ENCODE assay signal across 17 cellular contexts in genomic region chr11:38330578-38330977, GRCh38.
DNase-seq lines count a peak whose midpoint lies in the region; ATAC-seq and TF ChIP-seq lines count a peak whose summit lies in the region.
"Had no signal": no experiment of that assay in that cellular context is flagged by ENCODE, and none has a peak within 500 bp of the region (broad histone marks: within the 10 kb centered on the region; RNA-seq: fewer than 3 reads in every experiment).

No MANE protein-coding gene starts in this region.

- no peak overlapping the region for H3K27ac ChIP-seq in GM23338 (ENCODE audit: low read depth)
- H3K27ac ChIP-seq in smooth muscle cell (ENCODE audit: low read depth): no peak overlapping the region
- H3K27ac ChIP-seq: BLaER1 had no signal

- H3K4me2 ChIP-seq in GM23338 (no peak overlapping the region), smooth muscle cell (no peak overlapping the region)
- H3K4me2 ChIP-seq: BLaER1 had no signal

- H3K79me2 ChIP-seq in GM23338 (replicated peaks; ENCODE audit: insufficient read depth) (no peaks in the 10 kb centered on the region), smooth muscle cell (ENCODE audit: low read depth) (no peaks in the 10 kb centered on the region)

- 71% methylated on average over 3 of the region's 3 CpGs for whole genome bisulfite sequencing in smooth muscle cell (ENCODE audit: low lambda C conversion rate)

- H4K20me1 ChIP-seq in GM23338 (replicated peaks; ENCODE audit: insufficient read depth): no peaks in the 10 kb centered on the region
- no peaks in the 10 kb centered on the region for H4K20me1 ChIP-seq in smooth muscle cell (ENCODE audit: low read depth)
- H4K20me1 ChIP-seq: BLaER1 had no signal

- no peak for ATAC-seq in GM23338
- ATAC-seq: HepG2 had no signal

- H3K4me3 ChIP-seq in GM23338 (no peak overlapping the region), choroid plexus epithelial cell (ENCODE audit: low read depth, low read length) (no peak overlapping the region), smooth muscle cell (no peak overlapping the region)
- H3K4me3 ChIP-seq: BLaER1 had no signal

- no peaks in the 10 kb centered on the region for H3K27me3 Mint-ChIP-seq in GM23338 (ENCODE audit: insufficient read depth, low read depth, poor library complexity)
- H3K27me3 Mint-ChIP-seq: CD4-positive, alpha-beta memory T cell; IgD-negative memory B cell had no signal

- H3K27ac Mint-ChIP-seq in GM23338: 0 out of 2 replicates have a peak overlapping the region, but pooled peaks have one; percentile 65
- H3K27ac Mint-ChIP-seq: CD14-positive monocyte; CD4-positive, alpha-beta memory T cell; IgD-negative memory B cell had no signal

- no peak overlapping the region for H3K9ac ChIP-seq in smooth muscle cell (ENCODE audit: low read depth)
- H3K9ac ChIP-seq: BLaER1 had no signal

- no peaks in the 10 kb centered on the region for H3K27me3 ChIP-seq in GM23338 (ENCODE audit: insufficient read depth)
- H3K27me3 ChIP-seq in smooth muscle cell (ENCODE audit: low read depth): no peaks in the 10 kb centered on the region
- H3K27me3 ChIP-seq: BLaER1 had no signal

- no peak for DNase-seq in GM23338 (ENCODE audit: low spot score)
- peak; percentile 23 for DNase-seq in OCI-M1 (lab: John Stamatoyannopoulos, UW)
- DNase-seq in choroid plexus epithelial cell (ENCODE audit: low read depth): peak; percentile 3
- DNase-seq in smooth muscle cell (lab: John Stamatoyannopoulos, UW; ENCODE audit: unreplicated experiment): no peak
- no peak for DNase-seq in GM10266 (ENCODE audit: extremely low spot score)
- no peak for DNase-seq in NCI-H1048 (lab: John Stamatoyannopoulos, UW)
- no peak for DNase-seq in KG1 (lab: John Stamatoyannopoulos, UW)
- DNase-seq: 8988T; CD4-positive, alpha-beta memory T cell; DMS153; DMS79; GDM1; HCEC 1CT had no signal

- H3F3A ChIP-seq in GM23338 (replicated peaks; ENCODE audit: low read depth) (no peaks in the 10 kb centered on the region), smooth muscle cell (ENCODE audit: low read depth) (no peaks in the 10 kb centered on the region)

- H3K4me1 Mint-ChIP-seq in GM23338: peaks cover 4% of the 10 kb centered on the region
- H3K4me1 Mint-ChIP-seq: CD14-positive monocyte; CD4-positive, alpha-beta memory T cell; IgD-negative memory B cell had no signal

- H3K4me3 Mint-ChIP-seq in GM23338: no peak overlapping the region
- H3K4me3 Mint-ChIP-seq: CD14-positive monocyte; CD4-positive, alpha-beta memory T cell; IgD-negative memory B cell had no signal

- H3K36me3 Mint-ChIP-seq in GM23338 (ENCODE audit: low read depth): no peaks in the 10 kb centered on the region
- H3K36me3 Mint-ChIP-seq: CD14-positive monocyte; CD4-positive, alpha-beta memory T cell; IgD-negative memory B cell had no signal

- no peak for TF ChIP-seq CTCF in GM23338 (conservative IDR thresholded peaks at IDR 0.05; ENCODE audit: low read depth in 2 of 2)
- TF ChIP-seq CTCF in choroid plexus epithelial cell (conservative IDR thresholded peaks at IDR 0.05; ENCODE audit: low read depth, low read length): no peak
- TF ChIP-seq CTCF in smooth muscle cell (IDR thresholded peaks at IDR 0.05; ENCODE audit: borderline replicate concordance, insufficient read depth, poor library complexity, severe bottlenecking): no peak
- TF ChIP-seq CTCF in GM10266 (IDR thresholded peaks at IDR 0.05; ENCODE audit: control insufficient read depth, insufficient read depth, low read depth, missing control alignments): no peak

- no peaks in the 10 kb centered on the region for H3K9me3 ChIP-seq in smooth muscle cell (replicated peaks; ENCODE audit: low read depth)
- H3K9me3 ChIP-seq: BLaER1 had no signal

- no peaks in the 10 kb centered on the region for H3K9me2 ChIP-seq in GM23338 (ENCODE audit: insufficient read depth)

- no peaks in the 10 kb centered on the region; the same call in 1 of the 2 replicates for H3K36me3 ChIP-seq in GM23338 (ENCODE audit: insufficient read depth)
- no peaks in the 10 kb centered on the region for H3K36me3 ChIP-seq in smooth muscle cell (ENCODE audit: low read depth)
- H3K36me3 ChIP-seq: BLaER1 had no signal

- H3K4me1 ChIP-seq in GM23338 (ENCODE audit: insufficient read depth) (no peaks in the 10 kb centered on the region), smooth muscle cell (ENCODE audit: low read depth) (no peaks in the 10 kb centered on the region)
- H3K4me1 ChIP-seq: BLaER1 had no signal

- 0 out of 3 replicates have a peak, but pooled peaks cover 5% of the 10 kb centered on the region for H3K9me3 Mint-ChIP-seq in GM23338

- H2AFZ ChIP-seq in GM23338: no peak overlapping the region
- peak overlapping the region; percentile 21 for H2AFZ ChIP-seq in smooth muscle cell (ENCODE audit: low read depth)

TF ChIP-seq in GM23338, 12 proteins besides CTCF, POLR2A, EP300 and RAD21:
- TF ChIP-seq REST (IDR thresholded peaks at IDR 0.05; ENCODE audit: unreplicated experiment) (no peak), ZNF114 (CRISPR knock-in tag; IDR thresholded peaks at IDR 0.05) (no peak), POLR2AphosphoS5 (IDR thresholded peaks at IDR 0.05; ENCODE audit: low read depth) (no peak), ETS1 (IDR thresholded peaks at IDR 0.05) (no peak)

Comparison
In these comparisons a context has a peak if more than half of its experiments do, and no peak if none do; other contexts are left out.
1. DNase-seq: peak in OCI-M1 (single experiment) and choroid plexus epithelial cell (single experiment); none in GM23338 (single experiment), smooth muscle cell (single experiment), GM10266 (single experiment), NCI-H1048 (single experiment) and KG1 (single experiment).